In the genomic region with DNA sequence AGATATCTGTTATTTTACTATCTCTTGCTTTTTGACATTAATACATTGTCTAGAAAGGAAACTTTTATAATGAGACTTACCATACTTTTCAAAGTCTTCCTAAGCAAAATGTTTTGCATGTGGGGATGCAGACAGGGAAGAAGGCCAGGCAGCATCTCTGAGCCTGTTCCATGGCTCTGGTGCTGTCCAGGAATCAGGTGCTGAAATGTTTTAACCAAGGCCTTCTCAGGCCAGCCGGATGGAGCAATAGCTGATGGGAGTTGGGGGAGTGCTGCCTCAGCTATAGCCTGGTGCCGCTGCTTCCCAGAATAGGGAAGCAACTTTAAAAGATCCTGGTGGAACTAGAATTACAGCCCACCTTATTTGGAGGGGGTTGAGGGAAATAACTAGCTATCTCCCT, we compare ENCODE assay signal across 2 cellular contexts.
A peak's percentile ranks its signal among the peaks of the same experiment; 100 is the strongest.
TF ChIP-seq lines count a peak whose summit lies in the region.

No MANE protein-coding gene starts in this region.

TF ChIP-seq in IMR-90, 13 proteins besides CTCF, POLR2A, EP300 and RAD21:
- TF ChIP-seq CEBPB (IDR thresholded peaks at IDR 0.05; ENCODE audit: low read depth, low read length): no peak
- TF ChIP-seq RCOR1 (IDR thresholded peaks at IDR 0.05; ENCODE audit: insufficient replicate concordance, low read length): no peak
- TF ChIP-seq MXI1 (IDR thresholded peaks at IDR 0.05; ENCODE audit: borderline replicate concordance, low read depth, low read length): no peak
- TF ChIP-seq, protein P1, sequence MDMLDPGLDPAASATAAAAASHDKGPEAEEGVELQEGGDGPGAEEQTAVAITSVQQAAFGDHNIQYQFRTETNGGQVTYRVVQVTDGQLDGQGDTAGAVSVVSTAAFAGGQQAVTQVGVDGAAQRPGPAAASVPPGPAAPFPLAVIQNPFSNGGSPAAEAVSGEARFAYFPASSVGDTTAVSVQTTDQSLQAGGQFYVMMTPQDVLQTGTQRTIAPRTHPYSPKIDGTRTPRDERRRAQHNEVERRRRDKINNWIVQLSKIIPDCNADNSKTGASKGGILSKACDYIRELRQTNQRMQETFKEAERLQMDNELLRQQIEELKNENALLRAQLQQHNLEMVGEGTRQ (IDR thresholded peaks at IDR 0.05; ENCODE audit: low read depth, low read length): no peak
- no peak for TF ChIP-seq FOS (IDR thresholded peaks at IDR 0.05; ENCODE audit: low read depth, low read length)
- TF ChIP-seq BHLHE40 (IDR thresholded peaks at IDR 0.05; ENCODE audit: low read depth, low read length): no peak
- TF ChIP-seq MAZ (IDR thresholded peaks at IDR 0.05; ENCODE audit: borderline replicate concordance, low read depth, low read length): no peak
- no peak for TF ChIP-seq SMC3 (IDR thresholded peaks at IDR 0.05; ENCODE audit: low read depth, low read length)
- no peak for TF ChIP-seq RFX5 (IDR thresholded peaks at IDR 0.05; ENCODE audit: low read depth, low read length)
- TF ChIP-seq NFE2L2 (IDR thresholded peaks at IDR 0.05; ENCODE audit: low read depth, low read length): no peak
- no peak for TF ChIP-seq CHD1 (IDR thresholded peaks at IDR 0.05; ENCODE audit: low read depth, low read length)
- no peak for TF ChIP-seq MAFK (IDR thresholded peaks at IDR 0.05; ENCODE audit: low read depth, low read length)
- TF ChIP-seq, protein P2, sequence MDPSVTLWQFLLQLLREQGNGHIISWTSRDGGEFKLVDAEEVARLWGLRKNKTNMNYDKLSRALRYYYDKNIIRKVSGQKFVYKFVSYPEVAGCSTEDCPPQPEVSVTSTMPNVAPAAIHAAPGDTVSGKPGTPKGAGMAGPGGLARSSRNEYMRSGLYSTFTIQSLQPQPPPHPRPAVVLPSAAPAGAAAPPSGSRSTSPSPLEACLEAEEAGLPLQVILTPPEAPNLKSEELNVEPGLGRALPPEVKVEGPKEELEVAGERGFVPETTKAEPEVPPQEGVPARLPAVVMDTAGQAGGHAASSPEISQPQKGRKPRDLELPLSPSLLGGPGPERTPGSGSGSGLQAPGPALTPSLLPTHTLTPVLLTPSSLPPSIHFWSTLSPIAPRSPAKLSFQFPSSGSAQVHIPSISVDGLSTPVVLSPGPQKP (IDR thresholded peaks at IDR 0.05; ENCODE audit: borderline replicate concordance, low read depth, low read length): no peak
TF ChIP-seq in IMR-90: peak in this region for 0.

TF ChIP-seq in K562, 482 proteins besides CTCF, POLR2A, EP300 and RAD21:
- TF ChIP-seq EHMT2 (IDR thresholded peaks at IDR 0.05) (peak; percentile 96), HDAC1 (IDR thresholded peaks at IDR 0.05) (no peak), MIER1 (IDR thresholded peaks at IDR 0.05; ENCODE audit: low read depth) (peak; percentile 88), RCOR1 (IDR thresholded peaks at IDR 0.05; ENCODE audit: borderline replicate concordance in 1 of 2, low read depth in 2 of 2, low read length in 2 of 2) (0 out of 4 replicates have a peak, but pooled peaks of 1 of the 2 experiments have one; percentile 11)
- TF ChIP-seq, protein P3, sequence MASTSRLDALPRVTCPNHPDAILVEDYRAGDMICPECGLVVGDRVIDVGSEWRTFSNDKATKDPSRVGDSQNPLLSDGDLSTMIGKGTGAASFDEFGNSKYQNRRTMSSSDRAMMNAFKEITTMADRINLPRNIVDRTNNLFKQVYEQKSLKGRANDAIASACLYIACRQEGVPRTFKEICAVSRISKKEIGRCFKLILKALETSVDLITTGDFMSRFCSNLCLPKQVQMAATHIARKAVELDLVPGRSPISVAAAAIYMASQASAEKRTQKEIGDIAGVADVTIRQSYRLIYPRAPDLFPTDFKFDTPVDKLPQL (IDR thresholded peaks at IDR 0.05; ENCODE audit: extremely low read depth, insufficient read length): no peak
- TF ChIP-seq, protein P4, sequence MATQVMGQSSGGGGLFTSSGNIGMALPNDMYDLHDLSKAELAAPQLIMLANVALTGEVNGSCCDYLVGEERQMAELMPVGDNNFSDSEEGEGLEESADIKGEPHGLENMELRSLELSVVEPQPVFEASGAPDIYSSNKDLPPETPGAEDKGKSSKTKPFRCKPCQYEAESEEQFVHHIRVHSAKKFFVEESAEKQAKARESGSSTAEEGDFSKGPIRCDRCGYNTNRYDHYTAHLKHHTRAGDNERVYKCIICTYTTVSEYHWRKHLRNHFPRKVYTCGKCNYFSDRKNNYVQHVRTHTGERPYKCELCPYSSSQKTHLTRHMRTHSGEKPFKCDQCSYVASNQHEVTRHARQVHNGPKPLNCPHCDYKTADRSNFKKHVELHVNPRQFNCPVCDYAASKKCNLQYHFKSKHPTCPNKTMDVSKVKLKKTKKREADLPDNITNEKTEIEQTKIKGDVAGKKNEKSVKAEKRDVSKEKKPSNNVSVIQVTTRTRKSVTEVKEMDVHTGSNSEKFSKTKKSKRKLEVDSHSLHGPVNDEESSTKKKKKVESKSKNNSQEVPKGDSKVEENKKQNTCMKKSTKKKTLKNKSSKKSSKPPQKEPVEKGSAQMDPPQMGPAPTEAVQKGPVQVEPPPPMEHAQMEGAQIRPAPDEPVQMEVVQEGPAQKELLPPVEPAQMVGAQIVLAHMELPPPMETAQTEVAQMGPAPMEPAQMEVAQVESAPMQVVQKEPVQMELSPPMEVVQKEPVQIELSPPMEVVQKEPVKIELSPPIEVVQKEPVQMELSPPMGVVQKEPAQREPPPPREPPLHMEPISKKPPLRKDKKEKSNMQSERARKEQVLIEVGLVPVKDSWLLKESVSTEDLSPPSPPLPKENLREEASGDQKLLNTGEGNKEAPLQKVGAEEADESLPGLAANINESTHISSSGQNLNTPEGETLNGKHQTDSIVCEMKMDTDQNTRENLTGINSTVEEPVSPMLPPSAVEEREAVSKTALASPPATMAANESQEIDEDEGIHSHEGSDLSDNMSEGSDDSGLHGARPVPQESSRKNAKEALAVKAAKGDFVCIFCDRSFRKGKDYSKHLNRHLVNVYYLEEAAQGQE (CRISPR knock-in tag; IDR thresholded peaks at IDR 0.05; ENCODE audit: low read depth): peak; percentile 91
TF ChIP-seq in K562: peak in this region for 4.
